Comparison of ENCODE assay signal across 1 cellular context in genomic region chr5:163696270-163696887, GRCh38.
TF ChIP-seq lines count a peak whose summit lies in the region.

No MANE protein-coding gene starts in this region.

TF ChIP-seq in GM23338, 12 proteins besides CTCF, POLR2A, EP300 and RAD21:
- TF ChIP-seq ZNF462 (CRISPR knock-in tag; IDR thresholded peaks at IDR 0.05) (peak; percentile 45; the same call in 1 of the 2 replicates), ZNF114 (CRISPR knock-in tag; IDR thresholded peaks at IDR 0.05) (no peak)
